Comparison of ENCODE assay signal across 8 cellular contexts in the genomic region with DNA sequence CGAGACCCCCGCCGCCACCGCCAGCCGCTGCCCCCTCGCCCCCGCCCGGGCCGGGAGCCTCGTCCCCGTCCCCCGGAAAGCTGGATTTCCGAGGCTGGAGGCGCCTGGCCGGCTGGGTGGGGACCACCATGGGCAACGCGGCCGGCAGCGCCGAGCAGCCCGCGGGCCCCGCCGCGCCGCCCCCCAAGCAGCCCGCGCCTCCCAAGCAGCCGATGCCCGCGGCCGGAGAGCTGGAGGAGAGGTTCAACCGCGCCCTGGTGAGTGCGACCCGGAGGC. TPM values are rescaled to one million over a fixed set of nuclear protein-coding genes. Genes with fewer than 3 reads are reported as not detected.
A peak's percentile ranks its signal among the peaks of the same experiment; 100 is the strongest.
DNase-seq lines count a peak whose midpoint lies in the region; ATAC-seq and TF ChIP-seq lines count a peak whose summit lies in the region.

No MANE protein-coding gene starts in this region.

- H3K4me1 Mint-ChIP-seq in GM23338, result peaks cover 31% of the 10 kb centered on the region
- peaks cover 44% of the 10 kb centered on the region for H3K4me1 Mint-ChIP-seq in activated T-helper 2 cell treated with anti-CD3 and anti-CD28 coated beads, Interferon-gamma antibody, Interleukin-2, Interleukin-4, amounts not matched to agents 10 μg/mL and 5 μg/mL and 100 μg/mL, durations not matched to agents 14 hours and 24 hours and 36 hours (ENCODE audit: low read depth)

- H3K4me1 ChIP-seq in GM23338 (ENCODE audit: insufficient read depth) (peaks cover 18% of the 10 kb centered on the region; the same call in 1 of the 2 replicates), right atrium auricular region (peaks cover 0 to 51% of the 10 kb centered on the region in 2 donors)

- no peaks in the 10 kb centered on the region for H3K79me2 ChIP-seq in GM23338 (replicated peaks; ENCODE audit: insufficient read depth)

- H3K4me2 ChIP-seq in GM23338, result peak overlapping the region; percentile 99

- peaks cover 52% of the 10 kb centered on the region for H3K27me3 Mint-ChIP-seq in GM23338 (ENCODE audit: insufficient read depth, low read depth, poor library complexity)
- no peaks in the 10 kb centered on the region for H3K27me3 Mint-ChIP-seq in activated T-helper 2 cell treated with anti-CD3 and anti-CD28 coated beads, Interferon-gamma antibody, Interleukin-2, Interleukin-4, amounts not matched to agents 10 μg/mL and 5 μg/mL and 100 μg/mL, durations not matched to agents 14 hours and 24 hours and 36 hours (ENCODE audit: low read depth)

- H3K36me3 ChIP-seq in GM23338 (ENCODE audit: insufficient read depth) (no peaks in the 10 kb centered on the region), WERI-Rb-1 (no peaks in the 10 kb centered on the region), right atrium auricular region (no peaks in the 10 kb centered on the region)

- no peaks in the 10 kb centered on the region for H3K36me3 Mint-ChIP-seq in GM23338 (ENCODE audit: low read depth)
- H3K36me3 Mint-ChIP-seq in activated T-helper 2 cell treated with anti-CD3 and anti-CD28 coated beads, Interferon-gamma antibody, Interleukin-2, Interleukin-4, amounts not matched to agents 10 μg/mL and 5 μg/mL and 100 μg/mL, durations not matched to agents 14 hours and 24 hours and 36 hours (ENCODE audit: low read depth), result peaks cover 79% of the 10 kb centered on the region

- TF ChIP-seq CTCF in GM23338 (conservative IDR thresholded peaks at IDR 0.05; ENCODE audit: low read depth in 2 of 2) (no peak), WERI-Rb-1 (IDR thresholded peaks at IDR 0.05; ENCODE audit: low read depth, low read length) (no peak), right atrium auricular region (IDR thresholded peaks at IDR 0.05) (no peak)

- H3K27ac Mint-ChIP-seq in GM23338, result no peak overlapping the region
- no peak overlapping the region for H3K27ac Mint-ChIP-seq in activated T-helper 2 cell treated with anti-CD3 and anti-CD28 coated beads, Interferon-gamma antibody, Interleukin-2, Interleukin-4, amounts not matched to agents 10 μg/mL and 5 μg/mL and 100 μg/mL, durations not matched to agents 14 hours and 24 hours and 36 hours

- ATAC-seq in GM23338 (peak; percentile 6; the same call in 1 of the 3 replicates), GM19351 (IDR thresholded peaks at IDR 0.05; ENCODE audit: unreplicated experiment) (no peak)

- H3K4me3 ChIP-seq in GM23338 (peak overlapping the region; percentile 85), WERI-Rb-1 (ENCODE audit: low read depth, low read length) (peak overlapping the region; percentile 48), right atrium auricular region (peak overlapping the region; percentile 64 to 74), skin epidermis (peak overlapping the region; percentile 35 to 64 (median 46))

- H3K9me3 ChIP-seq in WERI-Rb-1 (ENCODE audit: severe bottlenecking) (no peaks in the 10 kb centered on the region), right atrium auricular region (no peaks in the 10 kb centered on the region)

- H4K20me1 ChIP-seq in GM23338 (replicated peaks; ENCODE audit: insufficient read depth), result no peaks in the 10 kb centered on the region

- no peaks in the 10 kb centered on the region for H3K9me2 ChIP-seq in GM23338 (ENCODE audit: insufficient read depth)

- no peaks in the 10 kb centered on the region for H3F3A ChIP-seq in GM23338 (replicated peaks; ENCODE audit: low read depth)

- intact Hi-C loops in activated T-helper 2 cell treated with anti-CD3 and anti-CD28 coated beads, Interferon-gamma antibody, Interleukin-2, Interleukin-4, amounts not matched to agents 10 μg/mL and 5 μg/mL and 100 μg/mL, durations not matched to agents 14 hours and 24 hours and 36 hours (cut with micrococcal nuclease), result loop anchor here (2.0 kb wide), 2 partner anchors 61 to 73 kb away; partner anchors contain the start of genes HEXIM1 and HEXIM2

- peak overlapping the region; percentile 98; the same call in 1 of the 2 replicates for H2AFZ ChIP-seq in GM23338

- no peak overlapping the region for H3K27ac ChIP-seq in GM23338 (ENCODE audit: low read depth)
- H3K27ac ChIP-seq in WERI-Rb-1, result no peak overlapping the region
- peak overlapping the region; percentile 59 to 73 for H3K27ac ChIP-seq in right atrium auricular region
- peak overlapping the region; percentile 49 to 98 (median 87) for H3K27ac ChIP-seq in skin epidermis

- no peak overlapping the region; the same call in 2 of the 3 replicates for H3K4me3 Mint-ChIP-seq in GM23338
- H3K4me3 Mint-ChIP-seq in activated T-helper 2 cell treated with anti-CD3 and anti-CD28 coated beads, Interferon-gamma antibody, Interleukin-2, Interleukin-4, amounts not matched to agents 10 μg/mL and 5 μg/mL and 100 μg/mL, durations not matched to agents 14 hours and 24 hours and 36 hours (ENCODE audit: low read depth), result no peak overlapping the region

- no peaks in the 10 kb centered on the region; the same call in 2 of the 3 replicates for H3K9me3 Mint-ChIP-seq in GM23338
- no peaks in the 10 kb centered on the region for H3K9me3 Mint-ChIP-seq in activated T-helper 2 cell treated with anti-CD3 and anti-CD28 coated beads, Interferon-gamma antibody, Interleukin-2, Interleukin-4, amounts not matched to agents 10 μg/mL and 5 μg/mL and 100 μg/mL, durations not matched to agents 14 hours and 24 hours and 36 hours

- H3K27me3 ChIP-seq in GM23338 (ENCODE audit: insufficient read depth) (peaks cover 46% of the 10 kb centered on the region), WERI-Rb-1 (ENCODE audit: insufficient read depth, low read depth, severe bottlenecking) (peaks cover 8% of the 10 kb centered on the region), right atrium auricular region (no peaks in the 10 kb centered on the region)

- DNase-seq in GM23338 (ENCODE audit: low spot score) (no peak), WERI-Rb-1 (no peak), right atrium auricular region (ENCODE audit: low spot score) (no peak), 8988T (no peak), glomerular visceral epithelial cell (ENCODE audit: extremely low spot score) (no peak)
- no peak for DNase-seq in activated T-helper 2 cell treated with anti-CD3 and anti-CD28 coated beads, Interferon-gamma antibody, Interleukin-2, Interleukin-4, amounts not matched to agents 10 μg/mL and 5 μg/mL and 100 μg/mL, durations not matched to agents 14 hours and 24 hours and 36 hours (ENCODE audit: low spot score)

TF ChIP-seq in GM23338, 12 proteins besides CTCF, POLR2A, EP300 and RAD21 (continues in another document):
- TF ChIP-seq REST (IDR thresholded peaks at IDR 0.05; ENCODE audit: unreplicated experiment), result no peak
- TF ChIP-seq ZNF331 (CRISPR knock-in tag; IDR thresholded peaks at IDR 0.05; ENCODE audit: low read depth), result no peak
- TF ChIP-seq STAT1 (IDR thresholded peaks at IDR 0.05; ENCODE audit: unreplicated experiment), result no peak

RNA-seq across cellular contexts. Expression of gene FMNL1, which starts 0.2 kb away (rescaled TPM):
- total RNA-seq in GM23338 (2014; rRNA removed; shearing (Covaris generic)), result 9.3 and 23.1 TPM in 2 replicates
- polyA plus RNA-seq in GM23338 (2016; fragmentation: Nextera tagmentation; extraction: Ambion mirVana), result 5.6 and 6.6 TPM in 2 replicates
- 10 to 100 TPM in 1 of 2 donors, 1 to 10 TPM in 1; 7.6 to 13.6 TPM for total RNA-seq in right atrium auricular region
- 469 and 475 TPM in 2 replicates for total RNA-seq in activated T-helper 2 cell treated with anti-CD3 and anti-CD28 coated beads, Interferon-gamma antibody, Interleukin-2, Interleukin-4, amounts not matched to agents 10 μg/mL and 5 μg/mL and 100 μg/mL, durations not matched to agents 14 hours and 24 hours and 36 hours

RNA-seq across cellular contexts. Expression of gene SPATA32, which starts 40.0 kb away (rescaled TPM):
- not detected in 2 replicates for total RNA-seq in GM23338 (2014; rRNA removed; shearing (Covaris generic))
- polyA plus RNA-seq in GM23338 (2016; fragmentation: Nextera tagmentation; extraction: Ambion mirVana), result 0.23 TPM in 1 of 2 replicates, not detected in the other
- not detected for total RNA-seq in right atrium auricular region
- 0.37 and 0.67 TPM in 2 replicates for total RNA-seq in activated T-helper 2 cell treated with anti-CD3 and anti-CD28 coated beads, Interferon-gamma antibody, Interleukin-2, Interleukin-4, amounts not matched to agents 10 μg/mL and 5 μg/mL and 100 μg/mL, durations not matched to agents 14 hours and 24 hours and 36 hours

Comparison
In these comparisons a context has a peak if more than half of its experiments do, and no peak if none do; other contexts are left out.
1. H3K27ac ChIP-seq: peak in right atrium auricular region (2 of 2) and skin epidermis (21 of 21); none in GM23338 (single experiment) and WERI-Rb-1 (single experiment).
2. RNA of gene FMNL1, which starts 0.2 kb away (total RNA-seq): 469 to 475 TPM in activated T-helper 2 cell treated with anti-CD3 and anti-CD28 coated beads, Interferon-gamma antibody, Interleukin-2, Interleukin-4, amounts not matched to agents 10 μg/mL and 5 μg/mL and 100 μg/mL, durations not matched to agents 14 hours and 24 hours and 36 hours; 7.6 to 13.6 TPM in right atrium auricular region and 9.3 to 23.1 TPM in GM23338; every median in the first group is over 10 times any median in the second.
3. Peak in every context shown above with its lines, with median percentiles within 50 percentile points of each other: H3K4me3 ChIP-seq.